8 cellular contexts compared by ENCODE assay signal in genomic region chr9:134205636-134206316, GRCh38. TPM values are rescaled to one million over a fixed set of nuclear protein-coding genes. Genes with fewer than 3 reads are reported as not detected.
DNase-seq lines count a peak whose midpoint lies in the region; ATAC-seq, FAIRE-seq and TF ChIP-seq lines count a peak whose summit lies in the region.
"Had no signal": no experiment of that assay in that cellular context is flagged by ENCODE, and none has a peak within 500 bp of the region (broad histone marks: within the 10 kb centered on the region; RNA-seq: fewer than 3 reads in every experiment).

No MANE protein-coding gene starts in this region.

- TF ChIP-seq POLR2A in GM18505 (IDR thresholded peaks at IDR 0.05; ENCODE audit: borderline replicate concordance, extremely low read depth, insufficient read depth, insufficient read length): no peak

- no peak overlapping the region for H3K4me3 ChIP-seq in kidney (ENCODE audit: low read length in 2 of 2)
- no peak overlapping the region for H3K4me3 ChIP-seq in thoracic aorta

- H3K4me1 ChIP-seq in kidney (ENCODE audit: control insufficient read depth in 1 of 2, insufficient read depth in 1 of 2, low read depth in 1 of 2, low read length in 2 of 2) (peaks cover 4 to 5% of the 10 kb centered on the region in 2 donors), thoracic aorta (ENCODE audit: control insufficient read depth in 1 of 2, low read depth in 2 of 2) (peaks cover 13 to 39% of the 10 kb centered on the region in 2 donors)

- H3K9me3 ChIP-seq in kidney (ENCODE audit: control insufficient read depth in 1 of 2, low read length in 2 of 2) (peaks cover 0 to 8% of the 10 kb centered on the region in 2 donors), thoracic aorta (no peaks in the 10 kb centered on the region)

- no peaks in the 10 kb centered on the region for H3K27me3 ChIP-seq in thoracic aorta (replicated peaks; ENCODE audit: insufficient read depth)

- DNase-seq in NCI-H1105 (lab: John Stamatoyannopoulos, UW) (peak; percentile 81), anterior cingulate cortex (lab: John Stamatoyannopoulos, UW) (peak in 50 of 58 donors; percentile 24 to 87 (median 58)), kidney (peak; percentile 88), thoracic aorta (ENCODE audit: low spot score) (peak; percentile 71)
- DNase-seq in effector CD8-positive, alpha-beta T cell (lab: John Stamatoyannopoulos, UW): no peak

- H3K9ac ChIP-seq in kidney (ENCODE audit: low read length in 2 of 2): no peak overlapping the region

- ATAC-seq in thoracic aorta (ENCODE audit: insufficient number of reproducible peaks, low FRiP score, low read depth) (no peak), HG03439 (IDR thresholded peaks at IDR 0.05; ENCODE audit: unreplicated experiment) (no peak), GM18505 (IDR thresholded peaks at IDR 0.05; ENCODE audit: unreplicated experiment) (no peak)

- peak overlapping the region; percentile 61 to 65 for H3K27ac ChIP-seq in kidney (ENCODE audit: low read depth in 2 of 2, low read length in 2 of 2)
- H3K27ac ChIP-seq in thoracic aorta: no peak overlapping the region

- intact Hi-C loops in kidney (cut with DNase I): no loop called here

- FAIRE-seq in kidney (lab: Jason Lieb, UNC): no peak

- H3K36me3 ChIP-seq in kidney (ENCODE audit: control insufficient read depth in 1 of 2, insufficient read depth in 2 of 2, low read length in 2 of 2) (no peaks in the 10 kb centered on the region), thoracic aorta (no peaks in the 10 kb centered on the region)

- TF ChIP-seq CTCF in kidney (IDR thresholded peaks at IDR 0.05; ENCODE audit: borderline replicate concordance, extremely low read depth, insufficient read depth): no peak
- no peak for TF ChIP-seq CTCF in thoracic aorta (IDR thresholded peaks at IDR 0.05)

RNA-seq across cellular contexts. Expression of gene RNU6ATAC, which starts 41.4 kb away (rescaled TPM):
- total RNA-seq in kidney (232 TPM), thoracic aorta (not detected)
- not detected for polyA plus RNA-seq in kidney (ENCODE audit: insufficient read depth, low read depth, low replicate concordance)
- total RNA-seq: subcutaneous adipose tissue had no signal

Comparison
In these comparisons a context has a peak if more than half of its experiments do, and no peak if none do; other contexts are left out.
1. H3K27ac ChIP-seq: peak in kidney (2 of 2); none in thoracic aorta (0 of 2).
2. RNA of gene RNU6ATAC, which starts 41.4 kb away (total RNA-seq): 232 TPM in kidney (single experiment); not detected in thoracic aorta; every median in the first group is over 100 times any median in the second.